In genomic region chr16:81833751-81834150, GRCh38 we compare ENCODE assay signal across 17 cellular contexts. TPM values are rescaled to one million over a fixed set of nuclear protein-coding genes. Genes with fewer than 3 reads are reported as not detected.
"Had no signal": no experiment of that assay in that cellular context is flagged by ENCODE, and none has a peak within 500 bp of the region (broad histone marks: within the 10 kb centered on the region; RNA-seq: fewer than 3 reads in every experiment).

No MANE protein-coding gene starts in this region.

- H3K4me3 Mint-ChIP-seq: activated CD4-positive, alpha-beta T cell treated with anti-CD3 and anti-CD28 coated beads, Interleukin-2, amount 10 ng/mL, durations not matched to agents 7 days and 5 days; activated CD8-positive, alpha-beta T cell treated with anti-CD3 and anti-CD28 coated beads, Interleukin-2, amount 10 ng/mL, durations not matched to agents 7 days and 5 days; activated naive CD4-positive, alpha-beta T cell treated with anti-CD3 and anti-CD28 coated beads for 36 hours; activated T-cell treated with anti-CD3 and anti-CD28 coated beads, Interleukin-2, amount 50 U/mL, for 24 hours; neural progenitor cell had no signal

- H3K27ac Mint-ChIP-seq: activated CD4-positive, alpha-beta T cell treated with anti-CD3 and anti-CD28 coated beads, Interleukin-2, amount 10 ng/mL, durations not matched to agents 7 days and 5 days; activated CD8-positive, alpha-beta T cell treated with anti-CD3 and anti-CD28 coated beads, Interleukin-2, amount 10 ng/mL, durations not matched to agents 7 days and 5 days; activated naive CD4-positive, alpha-beta T cell treated with anti-CD3 and anti-CD28 coated beads for 36 hours; activated T-cell treated with anti-CD3 and anti-CD28 coated beads, Interleukin-2, amount 50 U/mL, for 24 hours; activated T-helper 2 cell treated with anti-CD3 and anti-CD28 coated beads, Interferon-gamma antibody, Interleukin-2, Interleukin-4, amounts not matched to agents 10 μg/mL and 5 μg/mL and 100 μg/mL, durations not matched to agents 14 hours and 24 hours and 36 hours; neural progenitor cell had no signal

- H3K9me3 Mint-ChIP-seq: activated CD4-positive, alpha-beta T cell treated with anti-CD3 and anti-CD28 coated beads, Interleukin-2, amount 10 ng/mL, durations not matched to agents 7 days and 5 days; activated naive CD4-positive, alpha-beta T cell treated with anti-CD3 and anti-CD28 coated beads for 36 hours; activated T-cell treated with anti-CD3 and anti-CD28 coated beads, Interleukin-2, amount 50 U/mL, for 24 hours; activated T-helper 2 cell treated with anti-CD3 and anti-CD28 coated beads, Interferon-gamma antibody, Interleukin-2, Interleukin-4, amounts not matched to agents 10 μg/mL and 5 μg/mL and 100 μg/mL, durations not matched to agents 14 hours and 24 hours and 36 hours; neural progenitor cell had no signal

- H3K4me3 ChIP-seq: coronary artery, left ventricle myocardium inferior, neural progenitor cell, prostate gland, right atrium auricular region, stomach, upper lobe of left lung had no signal

- H3K4me1 ChIP-seq: left ventricle myocardium inferior, prostate gland had no signal

- H3K9me3 ChIP-seq: left ventricle myocardium inferior, prostate gland, right atrium auricular region, stomach, upper lobe of left lung had no signal

- H3K36me3 Mint-ChIP-seq: neural progenitor cell had no signal

- DNase-seq: activated CD4-positive, alpha-beta T cell treated with anti-CD3 and anti-CD28 coated beads, Interleukin-2, amount 10 ng/mL, durations not matched to agents 7 days and 5 days; activated CD8-positive, alpha-beta T cell treated with anti-CD3 and anti-CD28 coated beads, Interleukin-2, amount 10 ng/mL, durations not matched to agents 7 days and 5 days; activated naive CD4-positive, alpha-beta T cell treated with anti-CD3 and anti-CD28 coated beads for 36 hours; activated T-cell treated with anti-CD3 and anti-CD28 coated beads, Interleukin-2, amount 50 U/mL, for 24 hours; aorta; head of caudate nucleus; left ventricle myocardium inferior; mammary epithelial cell; stomach; T-helper 9 cell; upper lobe of left lung had no signal

- H3K27me3 Mint-ChIP-seq: activated CD4-positive, alpha-beta T cell treated with anti-CD3 and anti-CD28 coated beads, Interleukin-2, amount 10 ng/mL, durations not matched to agents 7 days and 5 days had no signal

- H3K27me3 ChIP-seq: neural progenitor cell, right atrium auricular region, stomach, upper lobe of left lung had no signal

- H3K36me3 ChIP-seq: left ventricle myocardium inferior, neural progenitor cell, prostate gland, right atrium auricular region, stomach, upper lobe of left lung had no signal

- H3K9ac ChIP-seq: neural progenitor cell had no signal

- H2AFZ ChIP-seq: neural progenitor cell had no signal

- H3K27ac ChIP-seq: coronary artery, left ventricle myocardium inferior, neural progenitor cell, prostate gland, right atrium auricular region had no signal

- H3K4me2 ChIP-seq: neural progenitor cell had no signal

RNA-seq across cellular contexts. Expression of gene PLCG2, which starts 54.7 kb away (rescaled TPM):
- total RNA-seq: osteocyte had no signal
